In the genomic region with DNA sequence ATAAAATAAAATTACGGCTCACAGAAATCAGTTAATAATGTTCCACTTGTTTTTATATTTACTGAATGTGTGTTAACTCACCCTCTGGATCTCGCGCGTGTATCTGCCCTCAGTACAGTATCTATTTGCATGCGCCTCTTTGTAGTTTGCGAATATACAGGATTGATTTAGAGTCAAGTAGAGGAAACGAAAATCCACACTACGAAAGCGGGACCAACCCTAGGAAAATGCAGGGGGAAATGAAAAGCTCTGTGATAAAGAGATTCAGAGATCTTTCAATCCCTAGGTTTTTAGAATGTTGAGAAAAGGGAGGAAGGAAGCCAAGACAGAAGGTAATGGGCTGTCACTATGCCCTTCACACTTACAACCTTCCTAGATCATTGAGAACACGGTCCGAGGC, we compare ENCODE assay signal across 13 cellular contexts. TPM values are rescaled to one million over a fixed set of nuclear protein-coding genes. Genes with fewer than 3 reads are reported as not detected.
DNase-seq lines count a peak whose midpoint lies in the region; ATAC-seq, FAIRE-seq and TF ChIP-seq lines count a peak whose summit lies in the region.
"Had no signal": no experiment of that assay in that cellular context is flagged by ENCODE, and none has a peak within 500 bp of the region (broad histone marks: within the 10 kb centered on the region; RNA-seq: fewer than 3 reads in every experiment).

No MANE protein-coding gene starts in this region.

- H3K9me3 ChIP-seq in BE2C (no peaks in the 10 kb centered on the region), HUES6 (ENCODE audit: control insufficient read depth, insufficient read depth, low read depth, low read length) (no peaks in the 10 kb centered on the region), mucosa of stomach (ENCODE audit: control insufficient read depth, low read length) (no peaks in the 10 kb centered on the region), mucosa of descending colon (no peaks in the 10 kb centered on the region), small intestine (ENCODE audit: control insufficient read depth, low read depth) (no peaks in the 10 kb centered on the region)

- H3K9ac ChIP-seq in HUES6 (ENCODE audit: low read length): peak overlapping the region; percentile 66
- peak overlapping the region; percentile 70 for H3K9ac ChIP-seq in mucosa of stomach (ENCODE audit: low read length)

- WGBS in small intestine, 3 donors: 16 to 28% (median 23%) methylated on average over 11 of the region's 11 CpGs

- TF ChIP-seq CTCF in BE2C (IDR thresholded peaks at IDR 0.05; ENCODE audit: low read depth, low read length): no peak
- TF ChIP-seq CTCF in mucosa of descending colon (IDR thresholded peaks at IDR 0.05): no peak

- no peak overlapping the region for H3K27ac ChIP-seq in HUES6 (ENCODE audit: low read depth, low read length)
- no peak overlapping the region for H3K27ac ChIP-seq in small intestine (ENCODE audit: low read depth in 1 of 2, low read length in 1 of 2)
- H3K27ac ChIP-seq: cardiac muscle cell had no signal

- no peak for FAIRE-seq in small intestine (lab: Jason Lieb, UNC)
- FAIRE-seq: keratinocyte had no signal

- peak overlapping the region; percentile 50 for H3K4me3 ChIP-seq in BE2C (ENCODE audit: low read depth, low read length)
- peak overlapping the region; percentile 85 for H3K4me3 ChIP-seq in HUES6 (ENCODE audit: low read depth, low read length)
- H3K4me3 ChIP-seq in mucosa of stomach (ENCODE audit: low read length): peak overlapping the region; percentile 53
- no peak overlapping the region for H3K4me3 ChIP-seq in mucosa of descending colon
- H3K4me3 ChIP-seq in small intestine (ENCODE audit: low read depth in 1 of 2, low read length in 2 of 2): no peak overlapping the region

- DNase-seq in BE2C (no peak), cerebellar cortex (ENCODE audit: low spot score) (peak; percentile 75), Kasumi-1 (lab: John Stamatoyannopoulos, UW) (no peak), mucosa of descending colon (no peak), small intestine (no peak)
- DNase-seq in activated T-cell treated with anti-CD3 and anti-CD28 coated beads, Interleukin-2, amount 50 U/mL, for 1 hour: no peak
- DNase-seq: activated CD4-positive, alpha-beta T cell treated with anti-CD3 and anti-CD28 coated beads, Interleukin-2, amount 50 U/mL, for 4 hours; activated gamma-delta T cell treated with Interleukin-2 at 50 U/mL for 16 hours; T-helper 1 cell had no signal

- H3K4me1 ChIP-seq in BE2C (no peaks in the 10 kb centered on the region), HUES6 (ENCODE audit: control insufficient read depth, insufficient read depth, low read length) (peaks cover 10% of the 10 kb centered on the region), mucosa of stomach (ENCODE audit: control insufficient read depth, insufficient read depth, low read length) (no peaks in the 10 kb centered on the region), mucosa of descending colon (ENCODE audit: low read depth) (no peaks in the 10 kb centered on the region), small intestine (ENCODE audit: control insufficient read depth in 2 of 2, insufficient read depth in 1 of 2, low read depth in 1 of 2, low read length in 1 of 2) (no peaks in the 10 kb centered on the region)

- no peak for ATAC-seq in mucosa of descending colon

- peaks cover 24% of the 10 kb centered on the region for H3K27me3 ChIP-seq in BE2C
- H3K27me3 ChIP-seq in HUES6 (ENCODE audit: control insufficient read depth, insufficient read depth, low read length): peaks cover 44% of the 10 kb centered on the region
- no peaks in the 10 kb centered on the region for H3K27me3 ChIP-seq in mucosa of stomach (ENCODE audit: control insufficient read depth, insufficient read depth, low read length)
- H3K27me3 ChIP-seq in small intestine (ENCODE audit: control insufficient read depth in 2 of 2, insufficient read depth in 2 of 2, low read length in 2 of 2): peaks cover 0 to 13% of the 10 kb centered on the region in 2 donors

- intact Hi-C loops in mucosa of descending colon (cut with DNase I, micrococcal nuclease): no loop called here

- H3K36me3 ChIP-seq in BE2C: no peaks in the 10 kb centered on the region
- no peaks in the 10 kb centered on the region for H3K36me3 ChIP-seq in HUES6 (ENCODE audit: control insufficient read depth, insufficient read depth, low read length)
- H3K36me3 ChIP-seq in mucosa of stomach (ENCODE audit: control insufficient read depth, insufficient read depth, low read length): no peaks in the 10 kb centered on the region
- no peaks in the 10 kb centered on the region for H3K36me3 ChIP-seq in mucosa of descending colon (ENCODE audit: low read depth)
- H3K36me3 ChIP-seq in small intestine (ENCODE audit: control insufficient read depth in 2 of 2, insufficient read depth in 2 of 2, low read length in 2 of 2): no peaks in the 10 kb centered on the region
- H3K36me3 ChIP-seq: cardiac muscle cell had no signal

RNA-seq across cellular contexts. Expression of gene FUT9, which starts 0.9 kb away (rescaled TPM):
- polyA plus RNA-seq in BE2C (2012; ENCODE audit: insufficient read depth, insufficient read length, low read depth): 0.05 TPM
- total RNA-seq in mucosa of descending colon: under 1 TPM in 2 of 3 donors, not detected in 1; 0.02 to 0.09 TPM
- under 1 TPM in 1 of 3 donors, not detected in 2; under 0.01 TPM for polyA plus RNA-seq in small intestine
- total RNA-seq: cardiac muscle cell had no signal
- polyA plus RNA-seq: cardiac muscle cell, keratinocyte had no signal

Comparison
In these comparisons a context has a peak if more than half of its experiments do, and no peak if none do; other contexts are left out.
1. H3K4me3 ChIP-seq: peak in BE2C (single experiment), HUES6 (single experiment) and mucosa of stomach (single experiment); none in mucosa of descending colon (single experiment) and small intestine (0 of 2).